Comparison of ENCODE assay signal across 29 cellular contexts in the genomic region with DNA sequence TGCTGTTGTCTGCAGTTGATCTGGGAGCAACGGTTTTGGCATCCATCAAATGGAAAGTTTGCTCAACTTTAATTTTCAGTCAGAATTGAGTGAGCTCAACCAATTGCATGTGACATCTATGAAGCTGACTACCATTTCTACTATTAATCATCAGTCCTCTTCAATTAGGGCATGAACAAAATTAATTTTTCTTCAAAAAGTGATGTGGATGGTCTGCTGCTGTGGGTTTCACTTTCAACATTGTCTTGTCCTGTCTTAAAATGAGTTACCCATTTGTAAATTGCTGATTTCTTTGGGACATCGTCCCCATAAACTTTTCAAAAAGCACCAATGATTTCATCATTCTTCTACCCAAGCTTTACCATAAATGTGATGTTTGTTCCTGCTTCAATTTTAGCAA.
"Had no signal": no experiment of that assay in that cellular context is flagged by ENCODE, and none has a peak within 500 bp of the region (broad histone marks: within the 10 kb centered on the region; RNA-seq: fewer than 3 reads in every experiment).

No MANE protein-coding gene starts in this region.

- H3K4me1 ChIP-seq: adrenal gland, breast epithelium, SJSA1 had no signal

- H3K27ac Mint-ChIP-seq: activated CD4-positive, alpha-beta T cell treated with anti-CD3 and anti-CD28 coated beads, Interleukin-2, amount 10 ng/mL, durations not matched to agents 24 days and 14 days; activated naive CD4-positive, alpha-beta T cell treated with anti-CD3 and anti-CD28 coated beads, Interleukin-2, amount 50 U/mL, for 72 hours; activated T-helper 2 cell treated with anti-CD3 and anti-CD28 coated beads, Interferon-gamma antibody, Interleukin-2, Interleukin-4, amounts not matched to agents 10 μg/mL and 5 μg/mL and 100 μg/mL, durations not matched to agents 14 hours and 24 hours and 36 hours; T-helper 1 cell treated with Interleukin-12 subunit alpha and Interleukin-12 subunit beta and Interleukin-4 antibody, amounts not matched to agents 30 μg/mL and 1 μg/mL, for 36 hours; T-helper 2 cell treated with Interferon-gamma antibody and Interleukin-4, amounts not matched to agents 5 μg/mL and 100 μg/mL, for 36 hours had no signal

- H3K27ac ChIP-seq: adrenal gland, body of pancreas, breast epithelium, coronary artery, SJSA1 had no signal

- H3K9ac ChIP-seq: SK-N-SH had no signal

- H3K4me2 ChIP-seq: SK-N-SH had no signal

- ATAC-seq: activated naive CD4-positive, alpha-beta T cell treated with anti-CD3 and anti-CD28 coated beads, Interleukin-2, amount 50 U/mL, for 72 hours; body of pancreas; Panc1 had no signal

- DNase-seq: activated CD4-positive, alpha-beta T cell treated with anti-CD3 and anti-CD28 coated beads, Interleukin-2, amount 10 ng/mL, durations not matched to agents 24 days and 14 days; activated CD4-positive, alpha-beta T cell treated with anti-CD3 and anti-CD28 coated beads, Interleukin-2, amount 50 U/mL, for 4 hours; activated gamma-delta T cell; activated naive CD4-positive, alpha-beta T cell treated with Interleukin-2 at 50 U/mL for 16 hours; activated T-cell treated with anti-CD3 and anti-CD28 coated beads, Interleukin-2, amount 50 U/mL, for 1 hour; adrenal gland; body of pancreas; MM.1S; NCI-H1092 treated with DMSO at 0.1 percent for 48 hours; NCI-H1417; NCI-H146; NCI-H187; NCI-H2029 treated with DMSO at 0.1 percent for 48 hours; NCI-H2107; NCI-H2171; NCI-H510A; NCI-H526; NCI-H748 treated with DMSO at 0.1 percent for 48 hours; OCI-M1; SHP77 treated with DMSO at 0.1 percent for 48 hours; SK-N-SH had no signal

- H3K36me3 ChIP-seq: adrenal gland, breast epithelium, SJSA1 had no signal

- H3K9me3 ChIP-seq: adrenal gland, body of pancreas, breast epithelium, SJSA1, SK-N-SH had no signal

- H3K27me3 ChIP-seq: adrenal gland, body of pancreas, breast epithelium, SJSA1 had no signal

- H3K27me3 Mint-ChIP-seq: activated CD4-positive, alpha-beta T cell treated with anti-CD3 and anti-CD28 coated beads, Interleukin-2, amount 10 ng/mL, durations not matched to agents 24 days and 14 days had no signal

- H3K4me3 Mint-ChIP-seq: activated CD4-positive, alpha-beta T cell treated with anti-CD3 and anti-CD28 coated beads, Interleukin-2, amount 10 ng/mL, durations not matched to agents 24 days and 14 days; T-helper 1 cell treated with Interleukin-12 subunit alpha and Interleukin-12 subunit beta and Interleukin-4 antibody, amounts not matched to agents 30 μg/mL and 1 μg/mL, for 36 hours; T-helper 2 cell treated with Interferon-gamma antibody and Interleukin-4, amounts not matched to agents 5 μg/mL and 100 μg/mL, for 36 hours had no signal

- H3K4me3 ChIP-seq: adrenal gland, body of pancreas, breast epithelium, coronary artery, SJSA1 had no signal
